Comparison of ENCODE assay signal across 24 cellular contexts in the genomic region with DNA sequence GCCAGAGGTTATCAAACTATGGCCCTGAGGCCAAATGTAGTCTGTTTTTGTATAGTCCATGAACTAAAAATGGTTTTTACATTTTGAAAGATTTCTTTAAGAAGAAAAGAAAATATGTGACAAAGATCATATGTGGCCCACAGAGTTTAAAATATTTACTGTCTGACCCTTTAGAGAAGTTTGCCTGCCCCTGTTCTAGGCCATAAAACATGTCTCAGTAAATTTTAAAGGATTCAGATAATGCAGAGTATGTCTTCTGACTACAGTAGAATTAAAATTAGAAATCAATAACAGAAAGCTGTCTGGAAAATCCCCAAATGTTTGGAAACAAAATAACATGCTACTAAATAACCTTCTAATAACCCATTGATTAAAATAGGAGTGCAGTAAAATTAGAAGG.
"Had no signal": no experiment of that assay in that cellular context is flagged by ENCODE, and none has a peak within 500 bp of the region (broad histone marks: within the 10 kb centered on the region; RNA-seq: fewer than 3 reads in every experiment).

No MANE protein-coding gene starts in this region.

- H3K4me3 ChIP-seq: left lung, lung, ovary, right atrium auricular region, right lobe of liver, smooth muscle cell, suprapubic skin, thoracic aorta, tibial nerve, uterus had no signal

- H3K4me2 ChIP-seq: smooth muscle cell had no signal

- ATAC-seq: left colon; left lung; naive thymus-derived CD4-positive, alpha-beta T cell; natural killer cell treated with Interleukin-12 subunit alpha and Interleukin-12 subunit beta and Interleukin-15 and Interleukin-18, amount 100 ng/mL, for 72 hours; right lobe of liver had no signal

- H3K4me1 ChIP-seq: uterus had no signal

- H3K27ac Mint-ChIP-seq: immature natural killer cell; mesothelial cell of epicardium; stimulated activated naive CD8-positive, alpha-beta T cell treated with anti-CD3 and anti-CD28 coated beads, Interleukin-15, Interleukin-2, amounts not matched to agents 100 ng/mL and 50 ng/mL, for 24 hours; type B pancreatic cell had no signal

- H3K4me3 Mint-ChIP-seq: immature natural killer cell; mesothelial cell of epicardium; naive thymus-derived CD4-positive, alpha-beta T cell; natural killer cell treated with Interleukin-12 subunit alpha and Interleukin-12 subunit beta and Interleukin-15 and Interleukin-18, amount 100 ng/mL, for 72 hours; stimulated activated naive CD8-positive, alpha-beta T cell treated with anti-CD3 and anti-CD28 coated beads, Interleukin-15, Interleukin-2, amounts not matched to agents 100 ng/mL and 50 ng/mL, for 24 hours; type B pancreatic cell had no signal

- H3K9me3 ChIP-seq: ovary, right lobe of liver, uterus had no signal

- H3K27ac ChIP-seq: left lung, ovary, right atrium auricular region, right lobe of liver, suprapubic skin, thoracic aorta, tibial nerve, uterus had no signal

- DNase-seq: hypothalamus; immature natural killer cell; kidney; left colon; left lung; mesendoderm; naive thymus-derived CD4-positive, alpha-beta T cell; ovary; right lobe of liver; stimulated activated CD4-positive, alpha-beta T cell treated with anti-CD3 and anti-CD28 coated beads, Interleukin-2, amount 100 ng/mL, for 24 hours; stimulated activated CD4-positive, alpha-beta T cell treated with anti-CD3 and anti-CD28 coated beads, Interleukin-4, amount 100 ng/mL, for 1 hour; stimulated activated naive CD4-positive, alpha-beta T cell; uterus had no signal

- H3K27me3 ChIP-seq: left lung, ovary, right atrium auricular region, right lobe of liver, suprapubic skin, tibial nerve, uterus had no signal

- H3K36me3 ChIP-seq: ovary, right atrium auricular region, right lobe of liver, suprapubic skin, thoracic aorta, uterus had no signal

- H3K27me3 Mint-ChIP-seq: naive thymus-derived CD4-positive, alpha-beta T cell; natural killer cell treated with Interleukin-12 subunit alpha and Interleukin-12 subunit beta and Interleukin-15 and Interleukin-18, amount 100 ng/mL, for 72 hours; progenitor cell of endocrine pancreas; stimulated activated naive CD8-positive, alpha-beta T cell treated with anti-CD3 and anti-CD28 coated beads, Interleukin-15, Interleukin-2, amounts not matched to agents 100 ng/mL and 50 ng/mL, for 24 hours; type B pancreatic cell had no signal
